In genomic region chr4:184330517-184331084, GRCh38 we compare ENCODE assay signal across 7 cellular contexts.
DNase-seq lines count a peak whose midpoint lies in the region; ATAC-seq, FAIRE-seq and TF ChIP-seq lines count a peak whose summit lies in the region.
"Not testable (repeated sequence)": the region's sequence is repeated elsewhere in the genome, so short reads cannot be mapped to it uniquely, and the experiment has no call there.

No MANE protein-coding gene starts in this region.

- H3K4me2 ChIP-seq in GM12878 (ENCODE audit: control insufficient read depth, insufficient read depth): peak overlapping the region; percentile 41; the same call in 1 of the 2 replicates

- in situ Hi-C loops in GM12878 (cut with MboI): not testable (repeated sequence)

- POLR2A ChIA-PET in GM12878 (lab: Charles Lee): interaction anchor here (0.6 to 19.0 kb wide), 9 partner anchors 9 to 90 kb away, joined by 3 to 445 read pairs (median 5); no protein-coding TSS in a partner anchor

- H3K79me2 ChIP-seq in GM12878 (ENCODE audit: control insufficient read depth, insufficient read depth, low read length): not testable (repeated sequence)

- not testable (repeated sequence) for TF ChIP-seq CTCF in GM12878 (IDR thresholded peaks at IDR 0.05 in 2 of 3, conservative IDR thresholded peaks at IDR 0.05 in 1 of 3; ENCODE audit: control insufficient read depth in 2 of 3, extremely low read depth in 1 of 3, insufficient read depth in 1 of 3, low read depth in 3 of 3, low read length in 3 of 3); esophagus squamous epithelium (IDR thresholded peaks at IDR 0.05); psoas muscle (IDR thresholded peaks at IDR 0.05)

- TF ChIP-seq RAD21 in GM12878 (IDR thresholded peaks at IDR 0.05; ENCODE audit: insufficient read depth, low read depth, low read length): not testable (repeated sequence)

- DNase-seq in GM19239 (ENCODE audit: insufficient read length, low spot score); GM12878 (ENCODE audit: low read depth, low spot score); esophagus squamous epithelium (lab: John Stamatoyannopoulos, UW); psoas muscle: not testable (repeated sequence)
- peak; percentile 37 for DNase-seq in RPMI8226

- H3K4me3 ChIP-seq in GM12878; mucosa of rectum (ENCODE audit: low read length in 2 of 2); psoas muscle; stomach smooth muscle (ENCODE audit: low read length in 2 of 2): not testable (repeated sequence)
- H3K4me3 ChIP-seq in esophagus squamous epithelium: peak overlapping the region in 1 of 4 donors; percentile 4

- ATAC-seq in GM12878, psoas muscle: not testable (repeated sequence)

- peak; percentile 94 for FAIRE-seq in GM19239 (lab: Jason Lieb, UNC)
- not testable (repeated sequence) for FAIRE-seq in GM12878 (lab: Jason Lieb, UNC)

- CTCF ChIA-PET in GM12878 (lab: Yijun Ruan, JAX): interaction anchor here (0.7 to 8.3 kb wide), 8 partner anchors 10 to 161 kb away, joined by 3 to 166 read pairs (median 8); no protein-coding TSS in a partner anchor

- not testable (repeated sequence) for H3K27me3 ChIP-seq in GM12878 (replicated peaks in 1 of 2; ENCODE audit: control insufficient read depth in 2 of 2, insufficient read depth in 2 of 2, low read length in 1 of 2); esophagus squamous epithelium; mucosa of rectum (ENCODE audit: control insufficient read depth in 2 of 2, insufficient read depth in 2 of 2, low read length in 2 of 2); psoas muscle (ENCODE audit: insufficient read depth in 3 of 3, low read length in 2 of 3); stomach smooth muscle (ENCODE audit: control insufficient read depth in 1 of 2, insufficient read depth in 2 of 2, low read length in 2 of 2)

- intact Hi-C loops in GM12878 (cut with micrococcal nuclease; ENCODE audit: unreplicated experiment): loop anchor here (1.0 to 5.0 kb wide), 2 partner anchors 13 to 207 kb away; no protein-coding TSS in a partner anchor
- intact Hi-C loops in esophagus squamous epithelium (cut with DNase I); psoas muscle (cut with DNase I): not testable (repeated sequence)

- H3K27ac ChIP-seq in GM12878 (ENCODE audit: control insufficient read depth, insufficient read depth) (peak overlapping the region; percentile 90), esophagus squamous epithelium (peak overlapping the region; percentile 74 to 89 (median 84)), mucosa of rectum (ENCODE audit: low read depth in 2 of 2, low read length in 2 of 2) (peak overlapping the region; percentile 65 to 71), psoas muscle (peak overlapping the region; percentile 79), stomach smooth muscle (ENCODE audit: low read length) (peak overlapping the region; percentile 80)

- H3K9ac ChIP-seq in GM12878 (ENCODE audit: control insufficient read depth, insufficient read depth, low read length): peak overlapping the region; percentile 51
- H3K9ac ChIP-seq in mucosa of rectum (ENCODE audit: low read depth in 1 of 2, low read length in 2 of 2); stomach smooth muscle (ENCODE audit: low read length in 2 of 2): not testable (repeated sequence)

- TF ChIP-seq EP300 in GM12878 (IDR thresholded peaks at IDR 0.05; ENCODE audit: borderline replicate concordance in 1 of 2, control insufficient read depth in 1 of 2, low read depth in 2 of 2, low read length in 2 of 2): not testable (repeated sequence)

- not testable (repeated sequence) for H4K20me1 ChIP-seq in GM12878 (ENCODE audit: control insufficient read depth, insufficient read depth)

- RAD21 ChIA-PET in GM12878 (lab: Charles Lee; ENCODE audit: unreplicated experiment): interaction anchor here (1.1 to 16.2 kb wide), 10 partner anchors 10 to 205 kb away, joined by 3 to 419 read pairs (median 40); no protein-coding TSS in a partner anchor

- not testable (repeated sequence) for H3K36me3 ChIP-seq in GM12878 (ENCODE audit: control insufficient read depth in 2 of 2, insufficient read depth in 2 of 2, low read length in 1 of 2); esophagus squamous epithelium; mucosa of rectum (ENCODE audit: control insufficient read depth in 2 of 2, insufficient read depth in 2 of 2, low read length in 2 of 2); psoas muscle (ENCODE audit: insufficient read depth in 1 of 2, low read depth in 1 of 2); stomach smooth muscle (ENCODE audit: control insufficient read depth in 2 of 2, insufficient read depth in 2 of 2, low read length in 2 of 2)

- TF ChIP-seq POLR2A in GM12878 (IDR thresholded peaks at IDR 0.05; ENCODE audit: low read depth, low read length); esophagus squamous epithelium (IDR thresholded peaks at IDR 0.05): not testable (repeated sequence)

- SMC1A ChIA-PET in GM12878 (lab: Charles Lee; ENCODE audit: uncharacterized antibody, unreplicated experiment): interaction anchor here (0.7 to 10.7 kb wide), 13 partner anchors 15 to 370 kb away, joined by 3 to 411 read pairs (median 10); no protein-coding TSS in a partner anchor

- not testable (repeated sequence) for H3K9me3 ChIP-seq in GM12878 (replicated peaks; ENCODE audit: control insufficient read depth, insufficient read depth, low read length); esophagus squamous epithelium; mucosa of rectum (ENCODE audit: control insufficient read depth in 2 of 2, low read length in 2 of 2); psoas muscle; stomach smooth muscle (ENCODE audit: control insufficient read depth in 2 of 2, low read length in 2 of 2)

- 98% methylated on average over 4 of the region's 4 CpGs for WGBS in GM12878 (ENCODE audit: insufficient coverage, insufficient replicate concordance, low lambda C conversion rate, missing lambda C conversion rate)
- 78 to 94% methylated on average over 4 of the region's 4 CpGs for WGBS in esophagus squamous epithelium, 2 donors
- whole genome bisulfite sequencing in psoas muscle, 3 donors: 97 to 99% (median 97%) methylated on average over 4 of the region's 4 CpGs

- H2AFZ ChIP-seq in GM12878 (ENCODE audit: control insufficient read depth, low read depth, low read length): not testable (repeated sequence)

- TSS peak; percentile 66 for BruUV-seq in GM12878 (replicated peaks; lab: Mats Ljungman, UMichigan)

- H3K4me1 ChIP-seq in GM12878 (ENCODE audit: control insufficient read depth, insufficient read depth, low read length): peaks cover 44% of the 10 kb centered on the region
- H3K4me1 ChIP-seq in esophagus squamous epithelium: peaks cover 17 to 60% (median 29%) of the 10 kb centered on the region in 3 donors
- H3K4me1 ChIP-seq in mucosa of rectum (ENCODE audit: control insufficient read depth in 2 of 2, insufficient read depth in 2 of 2, low read length in 2 of 2): peaks cover 8 to 16% of the 10 kb centered on the region in 2 donors
- H3K4me1 ChIP-seq in psoas muscle: peaks cover 17% of the 10 kb centered on the region
- peaks cover 20% of the 10 kb centered on the region for H3K4me1 ChIP-seq in stomach smooth muscle (ENCODE audit: control insufficient read depth, insufficient read depth, low read length)

TF ChIP-seq in GM12878, 131 proteins besides CTCF, POLR2A, EP300 and RAD21:
- TF ChIP-seq HDGF (IDR thresholded peaks at IDR 0.05): peak; percentile 36; the same call in 1 of the 2 replicates
